Comparison of ENCODE assay signal across 17 cellular contexts in genomic region chr13:109214393-109214792, GRCh38.
"Had no signal": no experiment of that assay in that cellular context is flagged by ENCODE, and none has a peak within 500 bp of the region (broad histone marks: within the 10 kb centered on the region; RNA-seq: fewer than 3 reads in every experiment).

No MANE protein-coding gene starts in this region.

- H3K9me3 Mint-ChIP-seq: naive thymus-derived CD4-positive, alpha-beta T cell; nephron progenitor cell had no signal

- ATAC-seq: naive thymus-derived CD4-positive, alpha-beta T cell; sciatic nerve; stimulated activated naive B cell treated with anti-CD40 and anti-IgM and Interleukin-4, amounts not matched to agents 10 μg/mL and 1 μg/mL and 100 μg/mL, for 72 hours had no signal

- H3K27ac ChIP-seq: dorsolateral prefrontal cortex, heart left ventricle, skin epidermis, upper lobe of left lung, uterus had no signal

- H3K27ac Mint-ChIP-seq: naive thymus-derived CD4-positive, alpha-beta T cell; nephron progenitor cell; stimulated activated naive B cell treated with anti-CD40 and anti-IgM and Interleukin-4, amounts not matched to agents 10 μg/mL and 1 μg/mL and 100 μg/mL, for 72 hours had no signal

- H3K9me3 ChIP-seq: heart left ventricle, upper lobe of left lung, uterus had no signal

- H3K36me3 Mint-ChIP-seq: naive thymus-derived CD4-positive, alpha-beta T cell; stimulated activated naive B cell treated with anti-CD40 and anti-IgM and Interleukin-4, amounts not matched to agents 10 μg/mL and 1 μg/mL and 100 μg/mL, for 72 hours had no signal

- DNase-seq: cortex of kidney; dorsolateral prefrontal cortex; effector CD8-positive, alpha-beta T cell; foreskin melanocyte; heart left ventricle; hippocampal formation; kidney glomerular epithelial cell; naive thymus-derived CD4-positive, alpha-beta T cell; nephron progenitor cell; posterior cingulate gyrus; stimulated activated CD4-positive, alpha-beta T cell treated with anti-CD3 and anti-CD28 coated beads, Interleukin-2, amount 100 ng/mL, for 24 hours; stimulated activated CD4-positive, alpha-beta T cell treated with anti-CD3 and anti-CD28 coated beads, Interleukin-4, amount 100 ng/mL, for 4 hours; stimulated activated naive B cell treated with anti-CD40 and anti-IgM and Interleukin-4, amounts not matched to agents 10 μg/mL and 1 μg/mL and 100 μg/mL, for 72 hours; uterus had no signal

- H3K36me3 ChIP-seq: heart left ventricle, upper lobe of left lung, uterus had no signal

- H3K4me1 Mint-ChIP-seq: naive thymus-derived CD4-positive, alpha-beta T cell; stimulated activated naive B cell treated with anti-CD40 and anti-IgM and Interleukin-4, amounts not matched to agents 10 μg/mL and 1 μg/mL and 100 μg/mL, for 72 hours had no signal

- H3K4me1 ChIP-seq: heart left ventricle, upper lobe of left lung, uterus had no signal

- H3K4me3 ChIP-seq: dorsolateral prefrontal cortex, heart left ventricle, skin epidermis, upper lobe of left lung, uterus had no signal

- H3K4me3 Mint-ChIP-seq: naive thymus-derived CD4-positive, alpha-beta T cell; nephron progenitor cell; stimulated activated naive B cell treated with anti-CD40 and anti-IgM and Interleukin-4, amounts not matched to agents 10 μg/mL and 1 μg/mL and 100 μg/mL, for 72 hours had no signal

- H3K27me3 ChIP-seq: dorsolateral prefrontal cortex, heart left ventricle, upper lobe of left lung, uterus had no signal
